Comparison of ENCODE assay signal across 21 cellular contexts in genomic region chr7:71386200-71386599, GRCh38.
DNase-seq lines count a peak whose midpoint lies in the region; ATAC-seq, FAIRE-seq and TF ChIP-seq lines count a peak whose summit lies in the region.
"Had no signal": no experiment of that assay in that cellular context is flagged by ENCODE, and none has a peak within 500 bp of the region (broad histone marks: within the 10 kb centered on the region; RNA-seq: fewer than 3 reads in every experiment).

No MANE protein-coding gene starts in this region.

- peaks cover 25% of the 10 kb centered on the region for H3K9me3 Mint-ChIP-seq in activated CD4-positive, alpha-beta T cell treated with anti-CD3 and anti-CD28 coated beads, Interleukin-2, amount 10 ng/mL, durations not matched to agents 24 days and 14 days

- no peak overlapping the region for H3K4me2 ChIP-seq in HepG2 (ENCODE audit: low read depth, low read length)
- no peak overlapping the region for H3K4me2 ChIP-seq in K562 (ENCODE audit: insufficient read depth, low read length)
- H3K4me2 ChIP-seq: A549; BLaER1 treated with 17β-estradiol and CSF1 and Interleukin-3, amounts not matched to agents 10 nM and 100 nM had no signal

- no peaks in the 10 kb centered on the region for H3K36me3 Mint-ChIP-seq in activated CD4-positive, alpha-beta T cell treated with anti-CD3 and anti-CD28 coated beads, Interleukin-2, amount 10 ng/mL, durations not matched to agents 24 days and 14 days (ENCODE audit: low read depth)
- H3K36me3 Mint-ChIP-seq: CD8-positive, alpha-beta T cell had no signal

- H2AFZ ChIP-seq in HepG2 (ENCODE audit: low read length) (no peak overlapping the region), K562 (ENCODE audit: low read depth, low read length) (no peak overlapping the region)

- no peak overlapping the region for H3K4me3 Mint-ChIP-seq in activated CD4-positive, alpha-beta T cell treated with anti-CD3 and anti-CD28 coated beads, Interleukin-2, amount 10 ng/mL, durations not matched to agents 24 days and 14 days
- H3K4me3 Mint-ChIP-seq: B cell; CD4-positive, alpha-beta T cell; CD8-positive, alpha-beta T cell had no signal

- H3K4me3 ChIP-seq in HepG2 (replicated peaks in 1 of 3; ENCODE audit: insufficient read depth in 1 of 3, low read depth in 2 of 3, low read length in 3 of 3) (no peak overlapping the region), right lobe of liver (no peak overlapping the region), K562 (no peak overlapping the region), esophagus muscularis mucosa (no peak overlapping the region)
- H3K4me3 ChIP-seq: A549; BLaER1 treated with 17β-estradiol and CSF1 and Interleukin-3, amounts not matched to agents 10 nM and 100 nM had no signal

- 6% methylated on average over 7 of the region's 7 CpGs for WGBS in HepG2 (ENCODE audit: low lambda C conversion rate)
- 56% methylated on average over 7 of the region's 7 CpGs for WGBS in right lobe of liver (ENCODE audit: insufficient coverage, low coverage, low lambda C conversion rate, missing lambda C conversion rate)
- 2% methylated on average over 7 of the region's 7 CpGs for WGBS in K562 (ENCODE audit: insufficient coverage, low coverage, missing lambda C conversion rate)
- 83% methylated on average over 7 of the region's 7 CpGs for WGBS in esophagus muscularis mucosa

- FAIRE-seq in HepG2 (lab: Jason Lieb, UNC) = no peak
- no peak for FAIRE-seq in K562 (lab: Jason Lieb, UNC)
- FAIRE-seq: A549, D721Med, G401.6, GM12891, GM18507 had no signal

- no peaks in the 10 kb centered on the region for H3K4me1 Mint-ChIP-seq in activated CD4-positive, alpha-beta T cell treated with anti-CD3 and anti-CD28 coated beads, Interleukin-2, amount 10 ng/mL, durations not matched to agents 24 days and 14 days
- H3K4me1 Mint-ChIP-seq: B cell had no signal

- H3K9ac ChIP-seq in HepG2 (ENCODE audit: insufficient read depth, low read depth, low read length) (no peak overlapping the region), K562 (ENCODE audit: insufficient read depth in 1 of 2, low read depth in 2 of 2, low read length in 2 of 2) (no peak overlapping the region)
- H3K9ac ChIP-seq: BLaER1 treated with 17β-estradiol and CSF1 and Interleukin-3, amounts not matched to agents 10 nM and 100 nM had no signal

- TF ChIP-seq RAD21 in HepG2 (CRISPR knock-in tag; IDR thresholded peaks at IDR 0.05) = no peak
- no peak for TF ChIP-seq RAD21 in K562 (CRISPR knock-in tag; conservative IDR thresholded peaks at IDR 0.05 in 1 of 2, IDR thresholded peaks at IDR 0.05 in 1 of 2)

- ATAC-seq in HepG2 = no peak
- no peak for ATAC-seq in right lobe of liver
- ATAC-seq in K562 = no peak
- ATAC-seq: A549; CD8-positive, alpha-beta T cell had no signal

- H3K9me3 ChIP-seq in HepG2 (ENCODE audit: low read length) = peaks cover 10% of the 10 kb centered on the region; the same call in 1 of the 2 replicates
- H3K9me3 ChIP-seq in right lobe of liver = no peaks in the 10 kb centered on the region
- H3K9me3 ChIP-seq in K562 (replicated peaks; ENCODE audit: control insufficient read depth, insufficient read depth, low read depth, low read length) = no peaks in the 10 kb centered on the region
- no peaks in the 10 kb centered on the region for H3K9me3 ChIP-seq in esophagus muscularis mucosa
- H3K9me3 ChIP-seq: Caco-2 had no signal

- no peaks in the 10 kb centered on the region for H3K79me2 ChIP-seq in HepG2 (ENCODE audit: insufficient read depth, low read length)
- H3K79me2 ChIP-seq in K562 (ENCODE audit: control insufficient read depth, insufficient read depth, low read length) = no peaks in the 10 kb centered on the region

- no peak overlapping the region for H3K27ac Mint-ChIP-seq in activated CD4-positive, alpha-beta T cell treated with anti-CD3 and anti-CD28 coated beads, Interleukin-2, amount 10 ng/mL, durations not matched to agents 24 days and 14 days
- H3K27ac Mint-ChIP-seq: B cell; CD4-positive, alpha-beta T cell; CD8-positive, alpha-beta T cell had no signal

- POLR2A ChIA-PET in HepG2 (lab: Yijun Ruan, JAX) (no interaction called here), K562 (lab: Yijun Ruan, JAX) (no interaction called here)

- no peaks in the 10 kb centered on the region for H3K27me3 Mint-ChIP-seq in activated CD4-positive, alpha-beta T cell treated with anti-CD3 and anti-CD28 coated beads, Interleukin-2, amount 10 ng/mL, durations not matched to agents 24 days and 14 days
- H3K27me3 Mint-ChIP-seq: B cell; CD4-positive, alpha-beta T cell had no signal

- BruUV-seq in HepG2 (replicated peaks; lab: Mats Ljungman, UMichigan) (no TSS peak), K562 (replicated peaks; lab: Mats Ljungman, UMichigan) (no TSS peak)

- intact Hi-C loops in HepG2 (cut with micrococcal nuclease; ENCODE audit: unreplicated experiment) = no loop called here
- intact Hi-C loops in right lobe of liver (cut with DNase I) = no loop called here
- intact Hi-C loops in K562 (cut with micrococcal nuclease) = no loop called here
- intact Hi-C loops in esophagus muscularis mucosa (cut with DNase I) = no loop called here
- intact Hi-C loops in activated CD4-positive, alpha-beta T cell treated with anti-CD3 and anti-CD28 coated beads, Interleukin-2, amount 10 ng/mL, durations not matched to agents 24 days and 14 days (cut with micrococcal nuclease) = no loop called here

- no peaks in the 10 kb centered on the region for H4K20me1 ChIP-seq in HepG2 (ENCODE audit: insufficient read depth, low read length)
- peaks cover 8% of the 10 kb centered on the region; the same call in 1 of the 2 replicates for H4K20me1 ChIP-seq in K562 (replicated peaks; ENCODE audit: control insufficient read depth, insufficient read depth, low read length)
- H4K20me1 ChIP-seq: BLaER1 treated with 17β-estradiol and CSF1 and Interleukin-3, amounts not matched to agents 10 nM and 100 nM had no signal

- DNase-seq in HepG2 (ENCODE audit: low spot score) = no peak
- no peak for DNase-seq in right lobe of liver
- no peak for DNase-seq in K562 (ENCODE audit: extremely low read depth in 1 of 4, low spot score in 3 of 4)
- DNase-seq in esophagus muscularis mucosa (ENCODE audit: extremely low spot score) = no peak
- DNase-seq in activated CD4-positive, alpha-beta T cell treated with anti-CD3 and anti-CD28 coated beads, Interleukin-2, amount 10 ng/mL, durations not matched to agents 24 days and 14 days = no peak
- DNase-seq: AML-193; Caco-2; Calu3; CD4-positive, alpha-beta T cell; CD8-positive, alpha-beta T cell; DMS79 treated with DMSO at 0.1 percent for 48 hours; GF-D8 had no signal

- in situ Hi-C loops in HepG2 (cut with HindIII; ENCODE audit: extremely low pct_ligation_motif_present, low pct_unique_long_range_greater_than_20kb) = no loop called here
- in situ Hi-C loops in K562 (cut with MboI) = no loop called here

- TF ChIP-seq POLR2A in HepG2 (IDR thresholded peaks at IDR 0.05; ENCODE audit: insufficient read depth in 1 of 2, low read depth in 2 of 2, low read length in 2 of 2) (no peak), right lobe of liver (IDR thresholded peaks at IDR 0.05) (no peak), K562 (conservative IDR thresholded peaks at IDR 0.05) (no peak), esophagus muscularis mucosa (IDR thresholded peaks at IDR 0.05; ENCODE audit: low read depth) (no peak)

- no peaks in the 10 kb centered on the region for H3K9me1 ChIP-seq in K562 (ENCODE audit: control insufficient read depth, insufficient read depth, low read length)

- H3K27me3 ChIP-seq in HepG2 (ENCODE audit: control insufficient read depth in 1 of 2, insufficient read depth in 2 of 2, low read length in 2 of 2) (no peaks in the 10 kb centered on the region), right lobe of liver (no peaks in the 10 kb centered on the region), K562 (ENCODE audit: control insufficient read depth in 2 of 2, insufficient read depth in 2 of 2, low read length in 2 of 2) (peaks cover 0 to 20% of the 10 kb centered on the region in 2 experiments; a peak in 3 of 5 replicates), esophagus muscularis mucosa (no peaks in the 10 kb centered on the region)
- H3K27me3 ChIP-seq: BLaER1 treated with 17β-estradiol and CSF1 and Interleukin-3, amounts not matched to agents 10 nM and 100 nM had no signal

- no peak for TF ChIP-seq EP300 in HepG2 (IDR thresholded peaks at IDR 0.05; ENCODE audit: low read depth in 2 of 2, low read length in 2 of 2)
- TF ChIP-seq EP300 in HepG2 (CRISPR knock-in tag; IDR thresholded peaks at IDR 0.05; ENCODE audit: borderline replicate concordance) = no peak
- no peak for TF ChIP-seq EP300 in K562 (IDR thresholded peaks at IDR 0.05; ENCODE audit: low read length)
- TF ChIP-seq EP300 in esophagus muscularis mucosa (IDR thresholded peaks at IDR 0.05) = no peak

- H3K4me1 ChIP-seq in HepG2 (ENCODE audit: insufficient read depth, low read length) = no peaks in the 10 kb centered on the region
- no peaks in the 10 kb centered on the region for H3K4me1 ChIP-seq in right lobe of liver
- H3K4me1 ChIP-seq in K562 (replicated peaks in 1 of 2; ENCODE audit: control insufficient read depth in 2 of 2, insufficient read depth in 2 of 2, low read length in 2 of 2) = no peaks in the 10 kb centered on the region
- no peaks in the 10 kb centered on the region for H3K4me1 ChIP-seq in esophagus muscularis mucosa
- H3K4me1 ChIP-seq: A549; BLaER1 treated with 17β-estradiol and CSF1 and Interleukin-3, amounts not matched to agents 10 nM and 100 nM; Caco-2 had no signal

- TF ChIP-seq CTCF in HepG2 (CRISPR knock-in tag; IDR thresholded peaks at IDR 0.05) = no peak
- no peak for TF ChIP-seq CTCF in right lobe of liver (IDR thresholded peaks at IDR 0.05)
- no peak for TF ChIP-seq CTCF in K562 (IDR thresholded peaks at IDR 0.05 in 2 of 3, conservative IDR thresholded peaks at IDR 0.05 in 1 of 3; ENCODE audit: insufficient read depth in 2 of 3, low read depth in 1 of 3, low read length in 3 of 3)
- TF ChIP-seq CTCF in esophagus muscularis mucosa (IDR thresholded peaks at IDR 0.05) = no peak

- no peaks in the 10 kb centered on the region for H3K36me3 ChIP-seq in HepG2 (replicated peaks in 1 of 2; ENCODE audit: control insufficient read depth in 1 of 2, insufficient read depth in 2 of 2, low read length in 2 of 2)
- H3K36me3 ChIP-seq in right lobe of liver = no peaks in the 10 kb centered on the region
- no peaks in the 10 kb centered on the region for H3K36me3 ChIP-seq in K562 (ENCODE audit: control insufficient read depth, insufficient read depth, low read length)
- peaks cover 0 to 12% (median 5%) of the 10 kb centered on the region in 4 donors for H3K36me3 ChIP-seq in esophagus muscularis mucosa
- H3K36me3 ChIP-seq: BLaER1 treated with 17β-estradiol and CSF1 and Interleukin-3, amounts not matched to agents 10 nM and 100 nM had no signal

- CTCF ChIA-PET in HepG2 (lab: Yijun Ruan, JAX; ENCODE audit: low intra/inter-chr PET ratio, low total read pairs) (no interaction called here), K562 (lab: Yijun Ruan, JAX; ENCODE audit: low intra/inter-chr PET ratio) (no interaction called here)

- no peak overlapping the region for H3K27ac ChIP-seq in HepG2 (ENCODE audit: extremely low read length, insufficient read depth, low read length)
- no peak overlapping the region for H3K27ac ChIP-seq in right lobe of liver
- H3K27ac ChIP-seq in K562 (ENCODE audit: extremely low read depth, low read depth, low read length) = no peak overlapping the region
- no peak overlapping the region for H3K27ac ChIP-seq in esophagus muscularis mucosa (replicated peaks in 1 of 4)
- H3K27ac ChIP-seq: 22Rv1; A549; BLaER1 treated with 17β-estradiol and CSF1 and Interleukin-3, amounts not matched to agents 10 nM and 100 nM; C4-2B had no signal

Comparison
In these comparisons a context has a peak if more than half of its experiments do, and no peak if none do; other contexts are left out.
1. Of the 241 proteins assayed by ChIP-seq in both HepG2 and K562: peak only in HepG2: none; only in K562: none; in both: CEBPB; in neither: 239; mixed calls (peak in some experiments, not most) for 1.